Comparison of ENCODE assay signal across 9 cellular contexts in genomic region chr7:102630622-102631021, GRCh38. TPM values are rescaled to one million over a fixed set of nuclear protein-coding genes. Genes with fewer than 3 reads are reported as not detected.
"Had no signal": no experiment of that assay in that cellular context is flagged by ENCODE, and none has a peak within 500 bp of the region (broad histone marks: within the 10 kb centered on the region; RNA-seq: fewer than 3 reads in every experiment).

No MANE protein-coding gene starts in this region.

RNA-seq across cellular contexts. Expression of gene SPDYE2B, which starts 19.5 kb away (rescaled TPM):
- total RNA-seq: activated CD4-positive, alpha-beta T cell treated with anti-CD3 and anti-CD28 coated beads for 36 hours; activated CD8-positive, alpha-beta T cell treated with anti-CD3 and anti-CD28 coated beads, Interleukin-2, amount 10 ng/mL, durations not matched to agents 7 days and 5 days; activated naive CD4-positive, alpha-beta T cell treated with anti-CD3 and anti-CD28 coated beads, Interleukin-2, amount 50 U/mL, for 72 hours; activated T-helper 1 cell treated with anti-CD3 and anti-CD28 coated beads, Interleukin-12 subunit alpha, Interleukin-12 subunit beta, Interleukin-2, Interleukin-4 antibody, amounts not matched to agents 30 ng/mL and 10 ng/mL and 1 ng/mL, durations not matched to agents 14 hours and 24 hours and 36 hours; astrocyte; LHCN-M2; M059J; T-helper 1 cell treated with Interleukin-12 subunit alpha and Interleukin-12 subunit beta and Interleukin-4 antibody, amounts not matched to agents 30 ng/mL and 1 ng/mL, for 36 hours had no signal
- polyA plus RNA-seq: IgD-negative memory B cell had no signal
